In the genomic region with DNA sequence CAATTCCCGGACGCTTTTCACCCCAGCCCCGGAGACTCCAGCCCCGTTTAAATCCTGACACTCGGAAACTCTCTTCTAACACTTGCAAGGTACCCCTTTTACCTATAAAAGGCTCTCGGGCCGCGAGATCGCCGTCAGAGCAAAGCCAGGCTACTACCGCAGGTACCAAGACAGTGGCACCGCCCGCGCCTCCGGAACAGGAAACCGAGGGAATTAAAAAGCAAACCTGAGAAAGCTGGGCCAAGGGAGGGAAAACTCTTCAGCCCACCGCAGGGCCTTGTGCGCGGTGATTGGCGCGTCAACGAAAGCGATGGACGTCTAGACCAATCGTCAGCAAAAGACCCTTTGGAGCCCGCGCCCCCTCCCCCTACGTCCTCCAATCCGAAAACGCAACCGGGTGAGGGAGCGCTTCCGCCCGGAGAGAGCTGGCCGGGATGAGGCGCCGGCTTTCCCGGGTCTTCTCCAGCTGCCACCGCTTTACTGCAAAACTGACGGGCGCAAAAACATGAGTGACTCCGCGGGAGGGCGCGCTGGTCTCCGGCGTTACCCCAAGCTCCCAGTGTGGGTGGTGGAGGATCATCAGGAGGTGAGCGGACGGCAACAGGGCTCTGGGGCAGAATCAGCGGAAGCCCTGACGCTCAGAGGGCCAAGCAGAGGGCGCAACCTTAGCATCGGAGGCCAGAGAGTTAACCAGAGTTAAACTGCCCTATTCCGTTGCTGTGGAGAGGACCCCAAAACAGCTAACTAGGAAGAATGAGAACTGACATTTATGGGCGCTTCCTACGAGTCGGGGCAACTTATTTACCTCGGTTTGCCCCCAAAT, we compare ENCODE assay signal across 1 cellular context.
A peak's percentile ranks its signal among the peaks of the same experiment; 100 is the strongest.
TF ChIP-seq lines count a peak whose summit lies in the region.

C5orf22 (plus strand) TSS at position 414 of the 823 bp plus-strand sequence; CDS start at position 506, 92 bp downstream.
A gene with protein sequence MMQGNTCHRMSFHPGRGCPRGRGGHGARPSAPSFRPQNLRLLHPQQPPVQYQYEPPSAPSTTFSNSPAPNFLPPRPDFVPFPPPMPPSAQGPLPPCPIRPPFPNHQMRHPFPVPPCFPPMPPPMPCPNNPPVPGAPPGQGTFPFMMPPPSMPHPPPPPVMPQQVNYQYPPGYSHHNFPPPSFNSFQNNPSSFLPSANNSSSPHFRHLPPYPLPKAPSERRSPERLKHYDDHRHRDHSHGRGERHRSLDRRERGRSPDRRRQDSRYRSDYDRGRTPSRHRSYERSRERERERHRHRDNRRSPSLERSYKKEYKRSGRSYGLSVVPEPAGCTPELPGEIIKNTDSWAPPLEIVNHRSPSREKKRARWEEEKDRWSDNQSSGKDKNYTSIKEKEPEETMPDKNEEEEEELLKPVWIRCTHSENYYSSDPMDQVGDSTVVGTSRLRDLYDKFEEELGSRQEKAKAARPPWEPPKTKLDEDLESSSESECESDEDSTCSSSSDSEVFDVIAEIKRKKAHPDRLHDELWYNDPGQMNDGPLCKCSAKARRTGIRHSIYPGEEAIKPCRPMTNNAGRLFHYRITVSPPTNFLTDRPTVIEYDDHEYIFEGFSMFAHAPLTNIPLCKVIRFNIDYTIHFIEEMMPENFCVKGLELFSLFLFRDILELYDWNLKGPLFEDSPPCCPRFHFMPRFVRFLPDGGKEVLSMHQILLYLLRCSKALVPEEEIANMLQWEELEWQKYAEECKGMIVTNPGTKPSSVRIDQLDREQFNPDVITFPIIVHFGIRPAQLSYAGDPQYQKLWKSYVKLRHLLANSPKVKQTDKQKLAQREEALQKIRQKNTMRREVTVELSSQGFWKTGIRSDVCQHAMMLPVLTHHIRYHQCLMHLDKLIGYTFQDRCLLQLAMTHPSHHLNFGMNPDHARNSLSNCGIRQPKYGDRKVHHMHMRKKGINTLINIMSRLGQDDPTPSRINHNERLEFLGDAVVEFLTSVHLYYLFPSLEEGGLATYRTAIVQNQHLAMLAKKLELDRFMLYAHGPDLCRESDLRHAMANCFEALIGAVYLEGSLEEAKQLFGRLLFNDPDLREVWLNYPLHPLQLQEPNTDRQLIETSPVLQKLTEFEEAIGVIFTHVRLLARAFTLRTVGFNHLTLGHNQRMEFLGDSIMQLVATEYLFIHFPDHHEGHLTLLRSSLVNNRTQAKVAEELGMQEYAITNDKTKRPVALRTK (N-terminal part only) (minus strand): TSS at position 206 of the 823 bp plus-strand sequence. CDS start 3,034 bp downstream, outside the sequence.

TF ChIP-seq in K562, 482 proteins besides CTCF, POLR2A, EP300 and RAD21 (continued from another document and continues in another):
- peak; percentile 96 for TF ChIP-seq ZBTB40 (IDR thresholded peaks at IDR 0.05)
- TF ChIP-seq ZBTB40 (CRISPR knock-in tag; IDR thresholded peaks at IDR 0.05) = no peak; the same call in 1 of the 2 replicates
- TF ChIP-seq ZC3H4 (CRISPR knock-in tag; IDR thresholded peaks at IDR 0.05; ENCODE audit: borderline replicate concordance) = no peak
- TF ChIP-seq TFAP4 (CRISPR knock-in tag; IDR thresholded peaks at IDR 0.05; ENCODE audit: borderline replicate concordance) = peak; percentile 92
- TF ChIP-seq CEBPB (tag; IDR thresholded peaks at IDR 0.05) = no peak
- TF ChIP-seq TCF3 (CRISPR knock-in tag; IDR thresholded peaks at IDR 0.05) = no peak; the same call in 1 of the 2 replicates
- no peak for TF ChIP-seq ZNF507 (tag; conservative IDR thresholded peaks at IDR 0.05)
- TF ChIP-seq, protein P1, sequence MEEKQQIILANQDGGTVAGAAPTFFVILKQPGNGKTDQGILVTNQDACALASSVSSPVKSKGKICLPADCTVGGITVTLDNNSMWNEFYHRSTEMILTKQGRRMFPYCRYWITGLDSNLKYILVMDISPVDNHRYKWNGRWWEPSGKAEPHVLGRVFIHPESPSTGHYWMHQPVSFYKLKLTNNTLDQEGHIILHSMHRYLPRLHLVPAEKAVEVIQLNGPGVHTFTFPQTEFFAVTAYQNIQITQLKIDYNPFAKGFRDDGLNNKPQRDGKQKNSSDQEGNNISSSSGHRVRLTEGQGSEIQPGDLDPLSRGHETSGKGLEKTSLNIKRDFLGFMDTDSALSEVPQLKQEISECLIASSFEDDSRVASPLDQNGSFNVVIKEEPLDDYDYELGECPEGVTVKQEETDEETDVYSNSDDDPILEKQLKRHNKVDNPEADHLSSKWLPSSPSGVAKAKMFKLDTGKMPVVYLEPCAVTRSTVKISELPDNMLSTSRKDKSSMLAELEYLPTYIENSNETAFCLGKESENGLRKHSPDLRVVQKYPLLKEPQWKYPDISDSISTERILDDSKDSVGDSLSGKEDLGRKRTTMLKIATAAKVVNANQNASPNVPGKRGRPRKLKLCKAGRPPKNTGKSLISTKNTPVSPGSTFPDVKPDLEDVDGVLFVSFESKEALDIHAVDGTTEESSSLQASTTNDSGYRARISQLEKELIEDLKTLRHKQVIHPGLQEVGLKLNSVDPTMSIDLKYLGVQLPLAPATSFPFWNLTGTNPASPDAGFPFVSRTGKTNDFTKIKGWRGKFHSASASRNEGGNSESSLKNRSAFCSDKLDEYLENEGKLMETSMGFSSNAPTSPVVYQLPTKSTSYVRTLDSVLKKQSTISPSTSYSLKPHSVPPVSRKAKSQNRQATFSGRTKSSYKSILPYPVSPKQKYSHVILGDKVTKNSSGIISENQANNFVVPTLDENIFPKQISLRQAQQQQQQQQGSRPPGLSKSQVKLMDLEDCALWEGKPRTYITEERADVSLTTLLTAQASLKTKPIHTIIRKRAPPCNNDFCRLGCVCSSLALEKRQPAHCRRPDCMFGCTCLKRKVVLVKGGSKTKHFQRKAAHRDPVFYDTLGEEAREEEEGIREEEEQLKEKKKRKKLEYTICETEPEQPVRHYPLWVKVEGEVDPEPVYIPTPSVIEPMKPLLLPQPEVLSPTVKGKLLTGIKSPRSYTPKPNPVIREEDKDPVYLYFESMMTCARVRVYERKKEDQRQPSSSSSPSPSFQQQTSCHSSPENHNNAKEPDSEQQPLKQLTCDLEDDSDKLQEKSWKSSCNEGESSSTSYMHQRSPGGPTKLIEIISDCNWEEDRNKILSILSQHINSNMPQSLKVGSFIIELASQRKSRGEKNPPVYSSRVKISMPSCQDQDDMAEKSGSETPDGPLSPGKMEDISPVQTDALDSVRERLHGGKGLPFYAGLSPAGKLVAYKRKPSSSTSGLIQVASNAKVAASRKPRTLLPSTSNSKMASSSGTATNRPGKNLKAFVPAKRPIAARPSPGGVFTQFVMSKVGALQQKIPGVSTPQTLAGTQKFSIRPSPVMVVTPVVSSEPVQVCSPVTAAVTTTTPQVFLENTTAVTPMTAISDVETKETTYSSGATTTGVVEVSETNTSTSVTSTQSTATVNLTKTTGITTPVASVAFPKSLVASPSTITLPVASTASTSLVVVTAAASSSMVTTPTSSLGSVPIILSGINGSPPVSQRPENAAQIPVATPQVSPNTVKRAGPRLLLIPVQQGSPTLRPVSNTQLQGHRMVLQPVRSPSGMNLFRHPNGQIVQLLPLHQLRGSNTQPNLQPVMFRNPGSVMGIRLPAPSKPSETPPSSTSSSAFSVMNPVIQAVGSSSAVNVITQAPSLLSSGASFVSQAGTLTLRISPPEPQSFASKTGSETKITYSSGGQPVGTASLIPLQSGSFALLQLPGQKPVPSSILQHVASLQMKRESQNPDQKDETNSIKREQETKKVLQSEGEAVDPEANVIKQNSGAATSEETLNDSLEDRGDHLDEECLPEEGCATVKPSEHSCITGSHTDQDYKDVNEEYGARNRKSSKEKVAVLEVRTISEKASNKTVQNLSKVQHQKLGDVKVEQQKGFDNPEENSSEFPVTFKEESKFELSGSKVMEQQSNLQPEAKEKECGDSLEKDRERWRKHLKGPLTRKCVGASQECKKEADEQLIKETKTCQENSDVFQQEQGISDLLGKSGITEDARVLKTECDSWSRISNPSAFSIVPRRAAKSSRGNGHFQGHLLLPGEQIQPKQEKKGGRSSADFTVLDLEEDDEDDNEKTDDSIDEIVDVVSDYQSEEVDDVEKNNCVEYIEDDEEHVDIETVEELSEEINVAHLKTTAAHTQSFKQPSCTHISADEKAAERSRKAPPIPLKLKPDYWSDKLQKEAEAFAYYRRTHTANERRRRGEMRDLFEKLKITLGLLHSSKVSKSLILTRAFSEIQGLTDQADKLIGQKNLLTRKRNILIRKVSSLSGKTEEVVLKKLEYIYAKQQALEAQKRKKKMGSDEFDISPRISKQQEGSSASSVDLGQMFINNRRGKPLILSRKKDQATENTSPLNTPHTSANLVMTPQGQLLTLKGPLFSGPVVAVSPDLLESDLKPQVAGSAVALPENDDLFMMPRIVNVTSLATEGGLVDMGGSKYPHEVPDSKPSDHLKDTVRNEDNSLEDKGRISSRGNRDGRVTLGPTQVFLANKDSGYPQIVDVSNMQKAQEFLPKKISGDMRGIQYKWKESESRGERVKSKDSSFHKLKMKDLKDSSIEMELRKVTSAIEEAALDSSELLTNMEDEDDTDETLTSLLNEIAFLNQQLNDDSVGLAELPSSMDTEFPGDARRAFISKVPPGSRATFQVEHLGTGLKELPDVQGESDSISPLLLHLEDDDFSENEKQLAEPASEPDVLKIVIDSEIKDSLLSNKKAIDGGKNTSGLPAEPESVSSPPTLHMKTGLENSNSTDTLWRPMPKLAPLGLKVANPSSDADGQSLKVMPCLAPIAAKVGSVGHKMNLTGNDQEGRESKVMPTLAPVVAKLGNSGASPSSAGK (IDR thresholded peaks at IDR 0.05) = no peak
- TF ChIP-seq POU5F1 (IDR thresholded peaks at IDR 0.05; ENCODE audit: borderline replicate concordance, low read depth, low read length, partially characterized antibody) = no peak
- no peak for TF ChIP-seq ZFP30 (CRISPR knock-in tag; IDR thresholded peaks at IDR 0.05; ENCODE audit: borderline replicate concordance)
- no peak for TF ChIP-seq ZBTB34 (CRISPR knock-in tag; IDR thresholded peaks at IDR 0.05)
- no peak for TF ChIP-seq PTRF (tag; IDR thresholded peaks at IDR 0.05)
- TF ChIP-seq XRCC3 (IDR thresholded peaks at IDR 0.05) = no peak
- no peak for TF ChIP-seq ZNF444 (CRISPR knock-in tag; IDR thresholded peaks at IDR 0.05)
- no peak for TF ChIP-seq DMBX1 (CRISPR knock-in tag; IDR thresholded peaks at IDR 0.05; ENCODE audit: borderline replicate concordance)
- TF ChIP-seq KDM2B (CRISPR knock-in tag; IDR thresholded peaks at IDR 0.05) = no peak
- peak; percentile 74 to 76 for TF ChIP-seq NRF1 (conservative IDR thresholded peaks at IDR 0.05 in 1 of 2, IDR thresholded peaks at IDR 0.05 in 1 of 2)
